In the genomic region with DNA sequence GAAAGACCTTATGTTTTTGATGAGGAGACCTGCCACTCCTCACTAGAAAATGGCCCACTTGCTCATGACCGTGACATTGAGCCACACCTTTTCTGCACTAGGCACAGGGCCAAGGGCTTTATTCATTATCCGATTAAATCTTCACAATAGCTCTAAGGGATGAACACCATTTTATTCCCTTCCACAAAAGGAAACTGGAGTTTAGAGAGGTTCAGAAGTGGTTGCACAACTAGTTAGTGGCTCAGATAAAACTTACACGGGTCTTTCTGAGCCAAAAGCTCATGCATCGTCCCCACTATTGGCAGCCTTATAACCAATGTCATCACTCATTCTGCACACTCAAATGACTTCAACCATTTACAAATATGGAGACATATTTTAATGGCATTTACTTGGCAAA, we compare ENCODE assay signal across 26 cellular contexts. TPM values are rescaled to one million over a fixed set of nuclear protein-coding genes. Genes with fewer than 3 reads are reported as not detected.
A peak's percentile ranks its signal among the peaks of the same experiment; 100 is the strongest.
DNase-seq lines count a peak whose midpoint lies in the region; ATAC-seq and TF ChIP-seq lines count a peak whose summit lies in the region.
"Had no signal": no experiment of that assay in that cellular context is flagged by ENCODE, and none has a peak within 500 bp of the region (broad histone marks: within the 10 kb centered on the region; RNA-seq: fewer than 3 reads in every experiment).

No MANE protein-coding gene starts in this region.

- no peak for TF ChIP-seq CTCF in right atrium auricular region (IDR thresholded peaks at IDR 0.05)
- no peak for TF ChIP-seq CTCF in epithelial cell of esophagus (IDR thresholded peaks at IDR 0.05; ENCODE audit: insufficient read depth, low read depth, low read length, missing control alignments)
- TF ChIP-seq CTCF in stomach (IDR thresholded peaks at IDR 0.05): no peak

- no peak for TF ChIP-seq EP300 in stomach (IDR thresholded peaks at IDR 0.05)

- H3K4me3 ChIP-seq in right atrium auricular region (no peak overlapping the region), epithelial cell of esophagus (ENCODE audit: low read length) (no peak overlapping the region), stomach (no peak overlapping the region)
- H3K4me3 ChIP-seq: lung, psoas muscle, upper lobe of right lung had no signal

- DNase-seq in Right ventricle myocardium inferior (ENCODE audit: missing footprints) (no peak), right atrium auricular region (ENCODE audit: low spot score) (no peak), NCI-H69 (lab: John Stamatoyannopoulos, UW) (peak; percentile 34), epithelial cell of esophagus (ENCODE audit: low read depth) (peak; percentile 43), stomach (peak; percentile 31), cerebellum (ENCODE audit: low spot score) (no peak), hypothalamus (lab: John Stamatoyannopoulos, UW) (no peak)
- DNase-seq in activated CD4-positive, alpha-beta T cell treated with anti-CD3 and anti-CD28 coated beads, Interleukin-2, amount 50 U/mL, for 1 hour: no peak
- DNase-seq: 8988T; activated CD4-positive, alpha-beta T cell treated with anti-CD3 and anti-CD28 coated beads for 1 hour; activated CD8-positive, alpha-beta memory T cell treated with anti-CD3 and anti-CD28 coated beads for 24 hours; activated naive CD4-positive, alpha-beta T cell; activated T-cell treated with anti-CD3 and anti-CD28 coated beads, Interleukin-2, amount 50 U/mL, for 4 hours; COR-L47; dermis blood vessel endothelial cell; foreskin fibroblast; hippocampal formation; NCI-H1436; NCI-H2171 treated with DMSO at 0.1 percent for 48 hours; NCI-H774; OCI-M1; psoas muscle; T-cell; upper lobe of right lung had no signal

- 47 to 55% (median 49%) methylated on average over 4 of the region's 4 CpGs for WGBS in stomach, 5 donors

- no peaks in the 10 kb centered on the region for H3K27me3 ChIP-seq in right atrium auricular region
- no peaks in the 10 kb centered on the region for H3K27me3 ChIP-seq in stomach
- H3K27me3 ChIP-seq: neutrophil, upper lobe of right lung had no signal

- no peaks in the 10 kb centered on the region for H3K36me3 ChIP-seq in right atrium auricular region
- peaks cover 0 to 5% (median 2%) of the 10 kb centered on the region in 4 donors for H3K36me3 ChIP-seq in stomach
- H3K36me3 ChIP-seq: upper lobe of right lung had no signal

- TF ChIP-seq POLR2A in stomach (IDR thresholded peaks at IDR 0.05): no peak

- H3K27ac ChIP-seq in right atrium auricular region (no peak overlapping the region), stomach (no peak overlapping the region)
- H3K27ac ChIP-seq: neutrophil, psoas muscle, upper lobe of right lung had no signal

- ATAC-seq in Right ventricle myocardium inferior: peak; percentile 74
- ATAC-seq: activated T-cell treated with anti-CD3 and anti-CD28 coated beads, Interleukin-2, amount 50 U/mL, for 4 hours; psoas muscle; T-cell; upper lobe of right lung had no signal

- peaks cover 0 to 4% of the 10 kb centered on the region in 2 donors for H3K9me3 ChIP-seq in right atrium auricular region
- no peaks in the 10 kb centered on the region for H3K9me3 ChIP-seq in stomach
- H3K9me3 ChIP-seq: neutrophil, upper lobe of right lung had no signal

- intact Hi-C loops in Right ventricle myocardium inferior (cut with DNase I): no loop called here
- intact Hi-C loops in stomach (cut with DNase I; ENCODE audit: low total_unique reads): no loop called here

- H3K4me1 ChIP-seq in right atrium auricular region (no peaks in the 10 kb centered on the region), stomach (peaks cover 0 to 14% (median 4%) of the 10 kb centered on the region in 4 donors)
- H3K4me1 ChIP-seq: psoas muscle, upper lobe of right lung had no signal

RNA-seq across cellular contexts. Expression of a gene that starts 39.4 kb away (rescaled TPM):
- total RNA-seq in Right ventricle myocardium inferior (8.1 TPM), right atrium auricular region (10 to 100 TPM in 1 of 2 donors, 1 to 10 TPM in 1; 6.2 to 10.6 TPM), stomach (10 to 100 TPM; 16.9 to 50.4 (median 29.9) TPM), cerebellum (34.2 TPM)
- polyA plus RNA-seq in stomach: 1 to 10 TPM; 1.6 to 6.3 (median 1.7) TPM

Comparison
In these comparisons a context has a peak if more than half of its experiments do, and no peak if none do; other contexts are left out.
1. DNase-seq: peak in NCI-H69 (single experiment), epithelial cell of esophagus (single experiment) and stomach (single experiment); none in Right ventricle myocardium inferior (single experiment), right atrium auricular region (single experiment), activated CD4-positive, alpha-beta T cell treated with anti-CD3 and anti-CD28 coated beads, Interleukin-2, amount 50 U/mL, for 1 hour (single experiment), cerebellum (single experiment) and hypothalamus (0 of 51).